In the genomic region with DNA sequence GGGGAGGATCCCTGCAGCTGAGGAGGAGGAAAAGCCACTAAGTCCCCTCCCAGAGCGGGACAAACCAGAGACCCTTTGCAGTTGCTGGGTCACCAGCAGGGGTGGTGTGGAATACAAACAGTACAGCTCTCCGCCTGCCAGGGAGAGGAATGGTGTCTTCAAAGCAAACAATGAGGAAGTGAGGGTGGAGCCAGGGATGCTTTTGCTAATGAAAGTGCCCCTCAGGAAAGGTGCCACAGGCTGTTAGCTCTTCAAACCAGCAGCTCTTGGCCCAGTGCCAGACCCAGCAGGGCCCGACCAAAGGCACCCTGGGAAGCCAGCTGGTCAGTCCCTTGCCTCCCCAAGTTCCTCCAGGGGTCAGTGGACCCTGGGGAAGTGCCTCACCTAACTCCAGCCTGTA, we compare ENCODE assay signal across 8 cellular contexts.
A peak's percentile ranks its signal among the peaks of the same experiment; 100 is the strongest.
DNase-seq lines count a peak whose midpoint lies in the region; ATAC-seq lines count a peak whose summit lies in the region.

No MANE protein-coding gene starts in this region.

- H3K27me3 ChIP-seq in Karpas-422 (ENCODE audit: low read length): no peaks in the 10 kb centered on the region

- H3K79me2 ChIP-seq in Karpas-422 (ENCODE audit: low read length): no peaks in the 10 kb centered on the region

- H2AFZ ChIP-seq in Karpas-422 (ENCODE audit: low read length): no peak overlapping the region

- no peak overlapping the region for H3K4me2 ChIP-seq in Karpas-422 (ENCODE audit: low read depth, low read length, poor library complexity, severe bottlenecking)

- H3K9me2 ChIP-seq in Karpas-422 (replicated peaks; ENCODE audit: insufficient read depth, low read length): no peaks in the 10 kb centered on the region

- H3K27ac ChIP-seq in Karpas-422 (ENCODE audit: low read length): peak overlapping the region; percentile 49; the same call in 1 of the 2 replicates

- no peaks in the 10 kb centered on the region for H3K36me3 ChIP-seq in Karpas-422 (ENCODE audit: insufficient read depth, low read length)

- H3K9ac ChIP-seq in Karpas-422 (ENCODE audit: low read length): no peak overlapping the region

- H3K4me3 ChIP-seq in Karpas-422 (ENCODE audit: low read length): no peak overlapping the region

- H3K9me3 ChIP-seq in Karpas-422 (ENCODE audit: low read length): no peaks in the 10 kb centered on the region

- no peaks in the 10 kb centered on the region for H4K20me1 ChIP-seq in Karpas-422 (ENCODE audit: insufficient read depth, low read depth, low read length)

- H3K4me1 ChIP-seq in Karpas-422 (ENCODE audit: low read length): peaks cover 30% of the 10 kb centered on the region

- ATAC-seq in GM21576 (IDR thresholded peaks at IDR 0.05; ENCODE audit: unreplicated experiment): no peak
- no peak for ATAC-seq in HG02885 (IDR thresholded peaks at IDR 0.05; ENCODE audit: poor library complexity, unreplicated experiment)

- DNase-seq in DMS 273 (lab: John Stamatoyannopoulos, UW; ENCODE audit: unreplicated experiment) (peak; percentile 65), Karpas-422 (peak; percentile 63), RPMI7951 (ENCODE audit: low read depth) (peak; percentile 24), islet precursor cell (peak; percentile 73), midbrain (lab: John Stamatoyannopoulos, UW) (no peak)
- DNase-seq in activated T-cell treated with anti-CD3 and anti-CD28 coated beads, Interleukin-2, amount 50 U/mL, for 1 hour: no peak

Comparison
In these comparisons a context has a peak if more than half of its experiments do, and no peak if none do; other contexts are left out.
1. DNase-seq: peak in DMS 273 (single experiment), Karpas-422 (single experiment), RPMI7951 (single experiment) and islet precursor cell (single experiment); none in midbrain (single experiment) and activated T-cell treated with anti-CD3 and anti-CD28 coated beads, Interleukin-2, amount 50 U/mL, for 1 hour (single experiment).